Comparison of ENCODE assay signal across 9 cellular contexts in genomic region chrX:40103565-40104323, GRCh38. TPM values are rescaled to one million over a fixed set of nuclear protein-coding genes. Genes with fewer than 3 reads are reported as not detected.
DNase-seq lines count a peak whose midpoint lies in the region; ATAC-seq, FAIRE-seq and TF ChIP-seq lines count a peak whose summit lies in the region.
"Had no signal": no experiment of that assay in that cellular context is flagged by ENCODE, and none has a peak within 500 bp of the region (broad histone marks: within the 10 kb centered on the region; RNA-seq: fewer than 3 reads in every experiment).

No MANE protein-coding gene starts in this region.

- DNase-seq in right lobe of liver (no peak), Panc1 (ENCODE audit: low read depth, low spot score) (no peak), left kidney (ENCODE audit: low read depth, low spot score) (peak; percentile 79), RCC 7860 (ENCODE audit: low spot score) (no peak), GF-D8 (lab: John Stamatoyannopoulos, UW) (no peak), NCI-H1105 treated with DMSO at 0.1 percent for 48 hours (lab: John Stamatoyannopoulos, UW) (no peak), mammary epithelial cell (no peak)

- no peak for FAIRE-seq in RCC 7860 (lab: Jason Lieb, UNC)

- no peak overlapping the region for H3K4me2 ChIP-seq in mammary epithelial cell (ENCODE audit: insufficient read depth, low read depth, low read length)

- CTCF ChIA-PET in Panc1 (lab: Charles Lee) = no interaction called here
- CTCF ChIA-PET in mammary epithelial cell (lab: Charles Lee; ENCODE audit: low non-redundant PET) = no interaction called here

- TSS peak; percentile 75 for BruUV-seq in Panc1 (replicated peaks; lab: Mats Ljungman, UMichigan)
- no TSS peak for BruUV-seq in mammary epithelial cell (replicated peaks; lab: Mats Ljungman, UMichigan)

- dilution Hi-C loops in mammary epithelial cell (cut with HindIII; ENCODE audit: low sequenced_read_pairs) = no loop called here

- no peak for TF ChIP-seq CTCF in liver (IDR thresholded peaks at IDR 0.05; ENCODE audit: low read depth, low read length, missing input control)
- TF ChIP-seq CTCF in right lobe of liver (IDR thresholded peaks at IDR 0.05) = no peak
- TF ChIP-seq CTCF in Panc1 (IDR thresholded peaks at IDR 0.05) = no peak
- no peak for TF ChIP-seq CTCF in mammary epithelial cell (conservative IDR thresholded peaks at IDR 0.05 in 1 of 2, IDR thresholded peaks at IDR 0.05 in 1 of 2; ENCODE audit: extremely low read depth in 1 of 2, insufficient read depth in 1 of 2, low read depth in 1 of 2, low read length in 2 of 2)

- POLR2A ChIA-PET in Panc1 (lab: Charles Lee) = no interaction called here

- WGBS in liver = 79% methylated on average over 22 of the region's 22 CpGs
- 36% methylated on average over 22 of the region's 22 CpGs for WGBS in right lobe of liver (ENCODE audit: insufficient coverage, low coverage, low lambda C conversion rate, missing lambda C conversion rate)
- WGBS in mammary epithelial cell (ENCODE audit: low coverage, missing lambda C conversion rate) = 35% methylated on average over 20 of the region's 22 CpGs

- H3K27me3 ChIP-seq in liver (ENCODE audit: control insufficient read depth in 4 of 4, insufficient read depth in 4 of 4, low read length in 3 of 4) (no peaks in the 10 kb centered on the region), right lobe of liver (no peaks in the 10 kb centered on the region), Panc1 (ENCODE audit: control insufficient read depth, insufficient read depth, low read length) (no peaks in the 10 kb centered on the region), mammary epithelial cell (ENCODE audit: insufficient read depth, low read length) (peaks cover 21% of the 10 kb centered on the region)

- H3K9me3 ChIP-seq in liver (ENCODE audit: control insufficient read depth in 4 of 4, low read length in 3 of 4) (no peaks in the 10 kb centered on the region), right lobe of liver (no peaks in the 10 kb centered on the region), Panc1 (ENCODE audit: control insufficient read depth, insufficient read depth, low read depth, low read length) (no peaks in the 10 kb centered on the region), mammary epithelial cell (replicated peaks; ENCODE audit: insufficient read depth, low read length) (no peaks in the 10 kb centered on the region)
- H3K9me3 ChIP-seq: right atrium auricular region had no signal

- ATAC-seq in right lobe of liver = no peak
- no peak for ATAC-seq in Panc1

- intact Hi-C loops in right lobe of liver (cut with DNase I) (loop anchor here in 1 of 2 donors (10.0 kb wide), 1 partner anchor 51 kb away; no protein-coding TSS in a partner anchor), Panc1 (cut with micrococcal nuclease; ENCODE audit: unreplicated experiment) (loop anchor here (10.0 kb wide), 1 partner anchor 161 kb away; no protein-coding TSS in a partner anchor), mammary epithelial cell (cut with micrococcal nuclease) (no loop called here)

- TF ChIP-seq POLR2A in right lobe of liver (IDR thresholded peaks at IDR 0.05) = no peak

- H3K79me2 ChIP-seq in mammary epithelial cell (ENCODE audit: insufficient read depth, low read length) = no peaks in the 10 kb centered on the region

- H3K27ac ChIP-seq in liver (ENCODE audit: low read depth in 1 of 2, low read length in 2 of 2) (peak overlapping the region; percentile 84 to 97), right lobe of liver (peak overlapping the region in 1 of 3 donors; percentile 83), Panc1 (ENCODE audit: low read length) (peak overlapping the region; percentile 63), mammary epithelial cell (ENCODE audit: insufficient read depth, low read depth, low read length) (no peak overlapping the region)

- peaks cover 9 to 41% (median 24%) of the 10 kb centered on the region in 4 donors for H3K4me1 ChIP-seq in liver (ENCODE audit: control insufficient read depth in 4 of 4, insufficient read depth in 4 of 4, low read length in 3 of 4)
- H3K4me1 ChIP-seq in right lobe of liver = peaks cover 0 to 26% (median 8%) of the 10 kb centered on the region in 4 donors
- peaks cover 23% of the 10 kb centered on the region for H3K4me1 ChIP-seq in Panc1 (ENCODE audit: control insufficient read depth, insufficient read depth, low read length)
- peaks cover 15% of the 10 kb centered on the region for H3K4me1 ChIP-seq in mammary epithelial cell (ENCODE audit: insufficient read depth, low read length)

- H3K4me3 ChIP-seq in liver (ENCODE audit: low read depth in 1 of 3, low read length in 3 of 3) = peak overlapping the region in 1 of 3 donors; percentile 69
- H3K4me3 ChIP-seq in right lobe of liver = peak overlapping the region in 1 of 3 donors; percentile 63
- peak overlapping the region; percentile 37 to 43; a peak in 3 of 4 replicates for H3K4me3 ChIP-seq in Panc1 (ENCODE audit: low read depth in 2 of 2, low read length in 2 of 2)
- H3K4me3 ChIP-seq in mammary epithelial cell (replicated peaks in 1 of 3; ENCODE audit: insufficient read depth in 1 of 3, low read depth in 2 of 3, low read length in 3 of 3) = no peak overlapping the region

- H3K9ac ChIP-seq in liver (ENCODE audit: low read depth in 1 of 2, low read length in 2 of 2) = no peak overlapping the region
- no peak overlapping the region for H3K9ac ChIP-seq in mammary epithelial cell (ENCODE audit: insufficient read depth, low read length)

- H3K36me3 ChIP-seq in liver (ENCODE audit: control insufficient read depth in 4 of 4, insufficient read depth in 3 of 4, low read depth in 1 of 4, low read length in 3 of 4) (no peaks in the 10 kb centered on the region), right lobe of liver (no peaks in the 10 kb centered on the region), Panc1 (ENCODE audit: control insufficient read depth, insufficient read depth, low read length) (no peaks in the 10 kb centered on the region), mammary epithelial cell (ENCODE audit: insufficient read depth, low read length) (no peaks in the 10 kb centered on the region)
- H3K36me3 ChIP-seq: right atrium auricular region had no signal

- no peaks in the 10 kb centered on the region for H4K20me1 ChIP-seq in mammary epithelial cell (ENCODE audit: insufficient read depth, low read length)

- in situ Hi-C loops in Panc1 (cut with HindIII; ENCODE audit: low pct_unique_long_range_greater_than_20kb, low sequenced_read_pairs) (no loop called here), mammary epithelial cell (cut with MboI; ENCODE audit: low sequenced_read_pairs in 2 of 2) (no loop called here)

- no peak for TF ChIP-seq RAD21 in liver (IDR thresholded peaks at IDR 0.05)

- H2AFZ ChIP-seq in mammary epithelial cell (ENCODE audit: low read depth, low read length) = no peak overlapping the region

TF ChIP-seq in liver, 16 proteins besides CTCF, POLR2A, EP300 and RAD21:
- TF ChIP-seq YY1 (IDR thresholded peaks at IDR 0.05) (no peak), REST (IDR thresholded peaks at IDR 0.05) (no peak), HNF4A (conservative IDR thresholded peaks at IDR 0.05) (no peak), FOXA1 (IDR thresholded peaks at IDR 0.05) (no peak), HNF4G (IDR thresholded peaks at IDR 0.05) (no peak), MAX (IDR thresholded peaks at IDR 0.05) (no peak), ATF3 (IDR thresholded peaks at IDR 0.05) (no peak), TAF1 (conservative IDR thresholded peaks at IDR 0.05) (no peak), FOXA2 (IDR thresholded peaks at IDR 0.05) (no peak)
TF ChIP-seq in liver: peak in this region for 0.

RNA-seq across cellular contexts. Expression of gene BCOR, which starts 6.0 kb away (rescaled TPM):
- total RNA-seq in liver (10 to 100 TPM; 15.1 to 23.0 TPM), right lobe of liver (10 to 100 TPM in 4 of 6 experiments, 1 to 10 TPM in 2; 9.4 to 16.6 (median 12.0) TPM), Panc1 (2021; ENCODE audit: unreplicated experiment) (48.3 TPM), mammary epithelial cell (1 to 10 TPM; 7.2 to 9.2 TPM)
- polyA plus RNA-seq in liver (1 to 10 TPM; 5.6 to 6.8 TPM), mammary epithelial cell (1.8 TPM)
- 33.8 TPM for polyA plus RNA-seq in Panc1 (2012; ENCODE audit: insufficient read length)
- 33.0 TPM for polyA minus RNA-seq in mammary epithelial cell

Comparison
In these comparisons a context has a peak if more than half of its experiments do, and no peak if none do; other contexts are left out.
1. H3K4me3 ChIP-seq: peak in Panc1 (2 of 2); none in mammary epithelial cell (0 of 3).